In the genomic region with DNA sequence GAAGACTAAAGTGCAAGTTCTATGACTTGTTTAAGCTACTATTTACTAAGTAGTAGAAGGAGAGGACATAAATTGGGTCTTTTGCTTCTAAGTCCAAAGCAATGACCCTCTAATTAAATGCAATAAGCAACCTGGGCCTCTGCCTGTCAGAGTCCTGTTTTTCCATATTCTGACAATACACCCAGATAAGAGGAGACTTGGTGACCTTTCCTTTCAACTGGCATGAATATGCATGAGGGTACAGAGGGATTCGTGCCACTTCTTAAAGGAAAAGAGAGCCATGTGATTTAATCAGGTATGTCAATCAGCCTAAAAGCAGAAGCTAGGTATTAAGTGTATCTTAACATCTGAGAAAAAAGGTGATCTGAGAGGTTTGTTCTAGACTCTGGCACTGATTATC, we compare ENCODE assay signal across 2 cellular contexts.
TF ChIP-seq lines count a peak whose summit lies in the region.

No MANE protein-coding gene starts in this region.

TF ChIP-seq in GM23338, 12 proteins besides CTCF, POLR2A, EP300 and RAD21 (continued from another document):
- TF ChIP-seq POLR2AphosphoS5 (IDR thresholded peaks at IDR 0.05; ENCODE audit: low read depth): no peak
- TF ChIP-seq ZNF331 (CRISPR knock-in tag; IDR thresholded peaks at IDR 0.05; ENCODE audit: low read depth): no peak
- TF ChIP-seq STAT1 (IDR thresholded peaks at IDR 0.05; ENCODE audit: unreplicated experiment): no peak
- TF ChIP-seq, protein P1, sequence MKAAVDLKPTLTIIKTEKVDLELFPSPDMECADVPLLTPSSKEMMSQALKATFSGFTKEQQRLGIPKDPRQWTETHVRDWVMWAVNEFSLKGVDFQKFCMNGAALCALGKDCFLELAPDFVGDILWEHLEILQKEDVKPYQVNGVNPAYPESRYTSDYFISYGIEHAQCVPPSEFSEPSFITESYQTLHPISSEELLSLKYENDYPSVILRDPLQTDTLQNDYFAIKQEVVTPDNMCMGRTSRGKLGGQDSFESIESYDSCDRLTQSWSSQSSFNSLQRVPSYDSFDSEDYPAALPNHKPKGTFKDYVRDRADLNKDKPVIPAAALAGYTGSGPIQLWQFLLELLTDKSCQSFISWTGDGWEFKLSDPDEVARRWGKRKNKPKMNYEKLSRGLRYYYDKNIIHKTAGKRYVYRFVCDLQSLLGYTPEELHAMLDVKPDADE (IDR thresholded peaks at IDR 0.05): no peak
- no peak for TF ChIP-seq EZH2 (IDR thresholded peaks at IDR 0.05; ENCODE audit: low read depth, unreplicated experiment)
- no peak for TF ChIP-seq CREB1 (CRISPR knock-in tag; IDR thresholded peaks at IDR 0.05; ENCODE audit: low read depth)
- TF ChIP-seq, protein P2, sequence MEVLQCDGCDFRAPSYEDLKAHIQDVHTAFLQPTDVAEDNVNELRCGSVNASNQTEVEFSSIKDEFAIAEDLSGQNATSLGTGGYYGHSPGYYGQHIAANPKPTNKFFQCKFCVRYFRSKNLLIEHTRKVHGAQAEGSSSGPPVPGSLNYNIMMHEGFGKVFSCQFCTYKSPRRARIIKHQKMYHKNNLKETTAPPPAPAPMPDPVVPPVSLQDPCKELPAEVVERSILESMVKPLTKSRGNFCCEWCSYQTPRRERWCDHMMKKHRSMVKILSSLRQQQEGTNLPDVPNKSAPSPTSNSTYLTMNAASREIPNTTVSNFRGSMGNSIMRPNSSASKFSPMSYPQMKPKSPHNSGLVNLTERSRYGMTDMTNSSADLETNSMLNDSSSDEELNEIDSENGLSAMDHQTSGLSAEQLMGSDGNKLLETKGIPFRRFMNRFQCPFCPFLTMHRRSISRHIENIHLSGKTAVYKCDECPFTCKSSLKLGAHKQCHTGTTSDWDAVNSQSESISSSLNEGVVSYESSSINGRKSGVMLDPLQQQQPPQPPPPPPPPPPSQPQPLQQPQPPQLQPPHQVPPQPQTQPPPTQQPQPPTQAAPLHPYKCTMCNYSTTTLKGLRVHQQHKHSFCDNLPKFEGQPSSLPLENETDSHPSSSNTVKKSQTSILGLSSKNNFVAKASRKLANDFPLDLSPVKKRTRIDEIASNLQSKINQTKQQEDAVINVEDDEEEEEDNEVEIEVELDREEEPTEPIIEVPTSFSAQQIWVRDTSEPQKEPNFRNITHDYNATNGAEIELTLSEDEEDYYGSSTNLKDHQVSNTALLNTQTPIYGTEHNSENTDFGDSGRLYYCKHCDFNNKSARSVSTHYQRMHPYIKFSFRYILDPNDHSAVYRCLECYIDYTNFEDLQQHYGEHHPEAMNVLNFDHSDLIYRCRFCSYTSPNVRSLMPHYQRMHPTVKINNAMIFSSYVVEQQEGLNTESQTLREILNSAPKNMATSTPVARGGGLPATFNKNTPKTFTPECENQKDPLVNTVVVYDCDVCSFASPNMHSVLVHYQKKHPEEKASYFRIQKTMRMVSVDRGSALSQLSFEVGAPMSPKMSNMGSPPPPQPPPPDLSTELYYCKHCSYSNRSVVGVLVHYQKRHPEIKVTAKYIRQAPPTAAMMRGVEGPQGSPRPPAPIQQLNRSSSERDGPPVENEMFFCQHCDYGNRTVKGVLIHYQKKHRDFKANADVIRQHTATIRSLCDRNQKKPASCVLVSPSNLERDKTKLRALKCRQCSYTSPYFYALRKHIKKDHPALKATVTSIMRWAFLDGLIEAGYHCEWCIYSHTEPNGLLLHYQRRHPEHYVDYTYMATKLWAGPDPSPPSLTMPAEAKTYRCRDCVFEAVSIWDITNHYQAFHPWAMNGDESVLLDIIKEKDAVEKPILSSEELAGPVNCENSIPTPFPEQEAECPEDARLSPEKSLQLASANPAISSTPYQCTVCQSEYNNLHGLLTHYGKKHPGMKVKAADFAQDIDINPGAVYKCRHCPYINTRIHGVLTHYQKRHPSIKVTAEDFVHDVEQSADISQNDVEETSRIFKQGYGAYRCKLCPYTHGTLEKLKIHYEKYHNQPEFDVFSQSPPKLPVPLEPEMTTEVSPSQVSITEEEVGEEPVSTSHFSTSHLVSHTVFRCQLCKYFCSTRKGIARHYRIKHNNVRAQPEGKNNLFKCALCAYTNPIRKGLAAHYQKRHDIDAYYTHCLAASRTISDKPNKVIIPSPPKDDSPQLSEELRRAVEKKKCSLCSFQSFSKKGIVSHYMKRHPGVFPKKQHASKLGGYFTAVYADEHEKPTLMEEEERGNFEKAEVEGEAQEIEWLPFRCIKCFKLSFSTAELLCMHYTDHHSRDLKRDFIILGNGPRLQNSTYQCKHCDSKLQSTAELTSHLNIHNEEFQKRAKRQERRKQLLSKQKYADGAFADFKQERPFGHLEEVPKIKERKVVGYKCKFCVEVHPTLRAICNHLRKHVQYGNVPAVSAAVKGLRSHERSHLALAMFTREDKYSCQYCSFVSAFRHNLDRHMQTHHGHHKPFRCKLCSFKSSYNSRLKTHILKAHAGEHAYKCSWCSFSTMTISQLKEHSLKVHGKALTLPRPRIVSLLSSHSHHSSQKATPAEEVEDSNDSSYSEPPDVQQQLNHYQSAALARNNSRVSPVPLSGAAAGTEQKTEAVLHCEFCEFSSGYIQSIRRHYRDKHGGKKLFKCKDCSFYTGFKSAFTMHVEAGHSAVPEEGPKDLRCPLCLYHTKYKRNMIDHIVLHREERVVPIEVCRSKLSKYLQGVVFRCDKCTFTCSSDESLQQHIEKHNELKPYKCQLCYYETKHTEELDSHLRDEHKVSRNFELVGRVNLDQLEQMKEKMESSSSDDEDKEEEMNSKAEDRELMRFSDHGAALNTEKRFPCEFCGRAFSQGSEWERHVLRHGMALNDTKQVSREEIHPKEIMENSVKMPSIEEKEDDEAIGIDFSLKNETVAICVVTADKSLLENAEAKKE (CRISPR knock-in tag; IDR thresholded peaks at IDR 0.05): no peak

TF ChIP-seq in H1, 55 proteins besides CTCF, POLR2A, EP300 and RAD21:
- TF ChIP-seq SP2 (IDR thresholded peaks at IDR 0.05; ENCODE audit: low read length) (no peak), POU5F1 (IDR thresholded peaks at IDR 0.05; ENCODE audit: low read depth, low read length) (peak; percentile 89)
